15 cellular contexts compared by ENCODE assay signal in genomic region chr15:45115312-45115820, GRCh38. TPM values are rescaled to one million over a fixed set of nuclear protein-coding genes. Genes with fewer than 3 reads are reported as not detected.
DNase-seq lines count a peak whose midpoint lies in the region; ATAC-seq and TF ChIP-seq lines count a peak whose summit lies in the region.
"Had no signal": no experiment of that assay in that cellular context is flagged by ENCODE, and none has a peak within 500 bp of the region (broad histone marks: within the 10 kb centered on the region; RNA-seq: fewer than 3 reads in every experiment).

No MANE protein-coding gene starts in this region.

- no peaks in the 10 kb centered on the region for H3K79me1 ChIP-seq in IMR-90 (ENCODE audit: low read depth in 1 of 2, low read length in 2 of 2)

- dilution Hi-C loops in IMR-90 (cut with HindIII; ENCODE audit: low sequenced_read_pairs, unreplicated experiment) = no loop called here

- 28% methylated on average over 5 of the region's 7 CpGs; no CpG with 5 or more reads in 1 of the 2 experiments for WGBS in IMR-90 (ENCODE audit: extremely low coverage in 2 of 2, insufficient read length in 1 of 2), 2 experiments

- H3K27ac Mint-ChIP-seq in activated CD4-positive, alpha-beta T cell treated with anti-CD3 and anti-CD28 coated beads, Interleukin-2, amount 10 ng/mL, durations not matched to agents 24 days and 14 days = peak overlapping the region; percentile 45
- H3K27ac Mint-ChIP-seq in activated CD4-positive, alpha-beta T cell treated with anti-CD3 and anti-CD28 coated beads for 36 hours = no peak overlapping the region
- no peak overlapping the region for H3K27ac Mint-ChIP-seq in naive B cell

- no peak overlapping the region for H3K14ac ChIP-seq in IMR-90 (replicated peaks; ENCODE audit: low read depth, low read length)

- no peak overlapping the region for H4K8ac ChIP-seq in IMR-90 (ENCODE audit: low read depth in 2 of 2, low read length in 2 of 2)

- H3K4me3 Mint-ChIP-seq in activated CD4-positive, alpha-beta T cell treated with anti-CD3 and anti-CD28 coated beads, Interleukin-2, amount 10 ng/mL, durations not matched to agents 24 days and 14 days = no peak overlapping the region
- H3K4me3 Mint-ChIP-seq in activated CD4-positive, alpha-beta T cell treated with anti-CD3 and anti-CD28 coated beads for 36 hours = no peak overlapping the region
- peak overlapping the region in 5 of 8 donors; percentile 9 to 73 (median 70) for H3K4me3 Mint-ChIP-seq in naive B cell

- DNase-seq in activated CD4-positive, alpha-beta T cell treated with anti-CD3 and anti-CD28 coated beads, Interleukin-2, amount 10 ng/mL, durations not matched to agents 24 days and 14 days = no peak
- DNase-seq in activated CD4-positive, alpha-beta T cell treated with anti-CD3 and anti-CD28 coated beads for 36 hours = no peak
- DNase-seq in IMR-90 (no peak), naive B cell (no peak), DMS 273 (lab: John Stamatoyannopoulos, UW; ENCODE audit: unreplicated experiment) (no peak)
- DNase-seq: DMS 273 treated with DMSO at 0.1 percent for 48 hours, GM23248 had no signal

- CTCF ChIA-PET in activated CD4-positive, alpha-beta T cell treated with anti-CD3 and anti-CD28 coated beads for 36 hours (lab: Charles Lee) = interaction anchor here (0.7 to 3.7 kb wide), 4 partner anchors 9 to 163 kb away, joined by 3 to 36 read pairs (median 3); no protein-coding TSS in a partner anchor
- CTCF ChIA-PET in IMR-90 (lab: Yijun Ruan, JAX) = no interaction called here

- peak overlapping the region; percentile 42 for H2AK9ac ChIP-seq in IMR-90 (replicated peaks; ENCODE audit: low read depth, low read length, poor library complexity)

- H3K18ac ChIP-seq in IMR-90 (ENCODE audit: low read depth, low read length) = no peak overlapping the region

- H2AFZ ChIP-seq in IMR-90 (replicated peaks; ENCODE audit: low read length, poor library complexity) = peak overlapping the region; percentile 21
- H2AFZ ChIP-seq: GM23248 had no signal

- peaks cover 71% of the 10 kb centered on the region for H3K27me3 Mint-ChIP-seq in activated CD4-positive, alpha-beta T cell treated with anti-CD3 and anti-CD28 coated beads, Interleukin-2, amount 10 ng/mL, durations not matched to agents 24 days and 14 days
- H3K27me3 Mint-ChIP-seq in activated CD4-positive, alpha-beta T cell treated with anti-CD3 and anti-CD28 coated beads for 36 hours = peaks cover 61% of the 10 kb centered on the region
- H3K27me3 Mint-ChIP-seq in naive B cell = peaks cover 74 to 91% (median 85%) of the 10 kb centered on the region in 3 donors

- H3K9me3 ChIP-seq in IMR-90 (ENCODE audit: control insufficient read depth, insufficient read depth, low read length) = no peaks in the 10 kb centered on the region
- H3K9me3 ChIP-seq: HAP-1 had no signal

- no peak for TF ChIP-seq RAD21 in IMR-90 (IDR thresholded peaks at IDR 0.05; ENCODE audit: low read length)

- ATAC-seq in activated CD4-positive, alpha-beta T cell treated with anti-CD3 and anti-CD28 coated beads for 36 hours = no peak
- ATAC-seq in IMR-90 (ENCODE audit: low read depth) (no peak), naive B cell (ENCODE audit: low read depth in 2 of 2) (no peak), HG02981 (IDR thresholded peaks at IDR 0.05; ENCODE audit: unreplicated experiment) (no peak), GM21529 (IDR thresholded peaks at IDR 0.05; ENCODE audit: unreplicated experiment) (no peak)
- ATAC-seq: K562 had no signal

- no peak overlapping the region for H3K56ac ChIP-seq in IMR-90 (ENCODE audit: extremely low read depth, insufficient read depth, low read length)

- H3K4ac ChIP-seq in IMR-90 (ENCODE audit: low read depth, low read length) = no peak overlapping the region

- peaks cover 24% of the 10 kb centered on the region for H3K4me1 Mint-ChIP-seq in activated CD4-positive, alpha-beta T cell treated with anti-CD3 and anti-CD28 coated beads, Interleukin-2, amount 10 ng/mL, durations not matched to agents 24 days and 14 days
- H3K4me1 Mint-ChIP-seq in activated CD4-positive, alpha-beta T cell treated with anti-CD3 and anti-CD28 coated beads for 36 hours = peaks cover 41% of the 10 kb centered on the region
- H3K4me1 Mint-ChIP-seq in naive B cell = peaks cover 45 to 66% (median 63%) of the 10 kb centered on the region in 3 donors

- no peaks in the 10 kb centered on the region for H3K9me1 ChIP-seq in IMR-90 (ENCODE audit: insufficient read depth, low read length)

- H3K27me3 ChIP-seq in IMR-90 (ENCODE audit: control insufficient read depth, insufficient read depth, low read length) = peaks cover 68% of the 10 kb centered on the region

- no peaks in the 10 kb centered on the region for H3K9me3 Mint-ChIP-seq in activated CD4-positive, alpha-beta T cell treated with anti-CD3 and anti-CD28 coated beads, Interleukin-2, amount 10 ng/mL, durations not matched to agents 24 days and 14 days
- H3K9me3 Mint-ChIP-seq in activated CD4-positive, alpha-beta T cell treated with anti-CD3 and anti-CD28 coated beads for 36 hours (ENCODE audit: low read depth) = no peaks in the 10 kb centered on the region
- H3K9me3 Mint-ChIP-seq in naive B cell = peaks cover 0 to 3% (median 0%) of the 10 kb centered on the region in 7 donors

- H2BK5ac ChIP-seq in IMR-90 (ENCODE audit: low read depth, low read length, poor library complexity, severe bottlenecking) = no peak overlapping the region

- H2AK5ac ChIP-seq in IMR-90 (ENCODE audit: low read depth, low read length) = no peak overlapping the region

- no peak for TF ChIP-seq CTCF in IMR-90 (conservative IDR thresholded peaks at IDR 0.05; ENCODE audit: low read depth, low read length)

- H2BK120ac ChIP-seq in IMR-90 (ENCODE audit: low read depth, low read length) = no peak overlapping the region

- no peak overlapping the region for H3K4me2 ChIP-seq in IMR-90 (ENCODE audit: low read depth, low read length)
- H3K4me2 ChIP-seq: BLaER1 had no signal

- intact Hi-C loops in activated CD4-positive, alpha-beta T cell treated with anti-CD3 and anti-CD28 coated beads, Interleukin-2, amount 10 ng/mL, durations not matched to agents 24 days and 14 days (cut with micrococcal nuclease) = loop anchor here (5.0 kb wide), 1 partner anchor 263 kb away; no protein-coding TSS in a partner anchor
- intact Hi-C loops in activated CD4-positive, alpha-beta T cell treated with anti-CD3 and anti-CD28 coated beads for 36 hours (cut with DNase I, micrococcal nuclease) = loop anchor here (5.0 kb wide), 3 partner anchors 148 to 287 kb away; partner anchors contain the start of gene GATM (in 1 of the 2)
- intact Hi-C loops in IMR-90 (cut with micrococcal nuclease) = loop anchor here (5.0 kb wide), 1 partner anchor 263 kb away; no protein-coding TSS in a partner anchor

- no peak overlapping the region for H3K9ac ChIP-seq in IMR-90 (ENCODE audit: low read depth, low read length)
- H3K9ac ChIP-seq: BLaER1, GM23248 had no signal

- no peaks in the 10 kb centered on the region for H3K36me3 Mint-ChIP-seq in activated CD4-positive, alpha-beta T cell treated with anti-CD3 and anti-CD28 coated beads, Interleukin-2, amount 10 ng/mL, durations not matched to agents 24 days and 14 days (ENCODE audit: low read depth)
- H3K36me3 Mint-ChIP-seq in activated CD4-positive, alpha-beta T cell treated with anti-CD3 and anti-CD28 coated beads for 36 hours (ENCODE audit: low read depth) = no peaks in the 10 kb centered on the region
- peaks cover 0 to 8% of the 10 kb centered on the region in 2 donors for H3K36me3 Mint-ChIP-seq in naive B cell

- no peaks in the 10 kb centered on the region for H4K20me1 ChIP-seq in IMR-90 (ENCODE audit: insufficient read depth, low read length)
- H4K20me1 ChIP-seq: BLaER1 had no signal

- no peak overlapping the region for H2BK20ac ChIP-seq in IMR-90 (ENCODE audit: low read depth, low read length)

- H3K23ac ChIP-seq in IMR-90 (ENCODE audit: low read depth, low read length) = no peak overlapping the region

- H3K36me3 ChIP-seq in IMR-90 (ENCODE audit: control insufficient read depth, insufficient read depth, low read length) = no peaks in the 10 kb centered on the region
- H3K36me3 ChIP-seq: BLaER1, HAP-1 had no signal

- H3K27ac ChIP-seq in IMR-90 (ENCODE audit: insufficient read depth, low read length) = no peak overlapping the region
- H3K27ac ChIP-seq: 22Rv1, BLaER1, GM23248 had no signal

- no peak overlapping the region for H4K91ac ChIP-seq in IMR-90 (ENCODE audit: insufficient read depth, low read depth, low read length)

- no peak for TF ChIP-seq POLR2A in IMR-90 (IDR thresholded peaks at IDR 0.05; ENCODE audit: low read depth, low read length)

- no peak overlapping the region for H4K5ac ChIP-seq in IMR-90 (ENCODE audit: low read depth, low read length)

- H2BK15ac ChIP-seq in IMR-90 (ENCODE audit: low read depth, low read length) = no peak overlapping the region

- in situ Hi-C loops in IMR-90 (cut with MboI; ENCODE audit: low sequenced_read_pairs) = no loop called here

- H3K4me3 ChIP-seq in IMR-90 (ENCODE audit: insufficient read depth, low read depth, low read length) = no peak overlapping the region
- H3K4me3 ChIP-seq: BLaER1, GM23248, HAP-1, K562 had no signal

- POLR2A ChIA-PET in activated CD4-positive, alpha-beta T cell treated with anti-CD3 and anti-CD28 coated beads for 36 hours (lab: Charles Lee) = no interaction called here
- POLR2A ChIA-PET in IMR-90 (lab: Charles Lee; ENCODE audit: unreplicated experiment) = no interaction called here

- no TSS peak for BruUV-seq in IMR-90 (replicated peaks; lab: Mats Ljungman, UMichigan)

- no peaks in the 10 kb centered on the region; the same call in 1 of the 2 replicates for H3K4me1 ChIP-seq in IMR-90 (ENCODE audit: control insufficient read depth, insufficient read depth, low read length)
- H3K4me1 ChIP-seq: BLaER1 had no signal

RNA-seq across cellular contexts. Expression of gene DUOXA2, which starts 1.2 kb away (rescaled TPM):
- not detected in 2 replicates for total RNA-seq in activated CD4-positive, alpha-beta T cell treated with anti-CD3 and anti-CD28 coated beads, Interleukin-2, amount 10 ng/mL, durations not matched to agents 24 days and 14 days
- total RNA-seq in activated CD4-positive, alpha-beta T cell treated with anti-CD3 and anti-CD28 coated beads for 36 hours = not detected
- total RNA-seq in IMR-90 (2012; rRNA removed) = not detected in 2 replicates
- not detected in 2 replicates for polyA plus RNA-seq in IMR-90 (2012; rRNA removed)
- polyA plus RNA-seq in IMR-90 (2012; cell fraction: cytosol; rRNA removed) = not detected in 2 replicates
- polyA plus RNA-seq in IMR-90 (2012; cell fraction: nucleus; rRNA removed; ENCODE audit: low replicate concordance) = 0.03 TPM in 1 of 2 replicates, not detected in the other
- polyA plus RNA-seq in naive B cell (ENCODE audit: low read depth in 6 of 6) = not detected
- total RNA-seq: A673, Daoy, GM23248, K562 had no signal
- polyA plus RNA-seq: GM23248, K562 had no signal

RNA-seq across cellular contexts. Expression of gene DUOX2, which starts 1.4 kb away (rescaled TPM):
- 0.05 TPM in 1 of 2 replicates, not detected in the other for total RNA-seq in activated CD4-positive, alpha-beta T cell treated with anti-CD3 and anti-CD28 coated beads, Interleukin-2, amount 10 ng/mL, durations not matched to agents 24 days and 14 days
- under 1 TPM in 1 of 2 experiments, not detected in 1; 0.02 TPM for total RNA-seq in activated CD4-positive, alpha-beta T cell treated with anti-CD3 and anti-CD28 coated beads for 36 hours
- total RNA-seq in IMR-90 (2012; rRNA removed) = not detected in 2 replicates
- 0.03 TPM in 1 of 2 replicates, not detected in the other for polyA plus RNA-seq in IMR-90 (2012; rRNA removed)
- polyA plus RNA-seq in IMR-90 (2012; cell fraction: cytosol; rRNA removed) = under 0.01 TPM in 1 of 2 replicates, not detected in the other
- 0.08 and 0.22 TPM in 2 replicates for polyA plus RNA-seq in IMR-90 (2012; cell fraction: nucleus; rRNA removed; ENCODE audit: low replicate concordance)
- under 1 TPM in 1 of 6 donors, not detected in 5; 0.08 TPM for polyA plus RNA-seq in naive B cell (ENCODE audit: low read depth in 6 of 6)
- total RNA-seq: GM23248 had no signal

RNA-seq across cellular contexts. Expression of gene DUOXA1, which starts 14.3 kb away (rescaled TPM):
- not detected in 2 replicates for total RNA-seq in activated CD4-positive, alpha-beta T cell treated with anti-CD3 and anti-CD28 coated beads, Interleukin-2, amount 10 ng/mL, durations not matched to agents 24 days and 14 days
- under 1 TPM in 1 of 2 experiments, not detected in 1; 0.19 TPM for total RNA-seq in activated CD4-positive, alpha-beta T cell treated with anti-CD3 and anti-CD28 coated beads for 36 hours
- not detected in 2 replicates for total RNA-seq in IMR-90 (2012; rRNA removed)
- polyA plus RNA-seq in IMR-90 (2012; rRNA removed) = 0.02 TPM in 1 of 2 replicates, not detected in the other
- polyA plus RNA-seq in IMR-90 (2012; cell fraction: cytosol; rRNA removed) = 0.02 and 0.10 TPM in 2 replicates
- 0.06 and 0.07 TPM in 2 replicates for polyA plus RNA-seq in IMR-90 (2012; cell fraction: nucleus; rRNA removed; ENCODE audit: low replicate concordance)
- not detected for polyA plus RNA-seq in naive B cell (ENCODE audit: low read depth in 6 of 6)
- total RNA-seq: Daoy had no signal

RNA-seq across cellular contexts. Expression of gene DUOX1, which starts 14.4 kb away (rescaled TPM):
- 0.02 and 0.14 TPM in 2 replicates for total RNA-seq in activated CD4-positive, alpha-beta T cell treated with anti-CD3 and anti-CD28 coated beads, Interleukin-2, amount 10 ng/mL, durations not matched to agents 24 days and 14 days
- total RNA-seq in activated CD4-positive, alpha-beta T cell treated with anti-CD3 and anti-CD28 coated beads for 36 hours = under 1 TPM; 0.07 to 0.11 TPM
- total RNA-seq in IMR-90 (2012; rRNA removed) = not detected in 2 replicates
- polyA plus RNA-seq in IMR-90 (2012; rRNA removed) (not detected in 2 replicates), naive B cell (ENCODE audit: low read depth in 6 of 6) (1 to 10 TPM in 3 of 6 donors, under 1 TPM in 3; 0.29 to 4.2 (median 1.3) TPM)
- polyA plus RNA-seq in IMR-90 (2012; cell fraction: cytosol; rRNA removed) = 0.01 TPM in 1 of 2 replicates, not detected in the other
- 0.02 TPM in 2 replicates for polyA plus RNA-seq in IMR-90 (2012; cell fraction: nucleus; rRNA removed; ENCODE audit: low replicate concordance)

Comparison
In these comparisons a context has a peak if more than half of its experiments do, and no peak if none do; other contexts are left out.
1. H3K4me3 Mint-ChIP-seq: peak in naive B cell (5 of 8); none in activated CD4-positive, alpha-beta T cell treated with anti-CD3 and anti-CD28 coated beads, Interleukin-2, amount 10 ng/mL, durations not matched to agents 24 days and 14 days (single experiment) and activated CD4-positive, alpha-beta T cell treated with anti-CD3 and anti-CD28 coated beads for 36 hours (single experiment).